In the genomic region with DNA sequence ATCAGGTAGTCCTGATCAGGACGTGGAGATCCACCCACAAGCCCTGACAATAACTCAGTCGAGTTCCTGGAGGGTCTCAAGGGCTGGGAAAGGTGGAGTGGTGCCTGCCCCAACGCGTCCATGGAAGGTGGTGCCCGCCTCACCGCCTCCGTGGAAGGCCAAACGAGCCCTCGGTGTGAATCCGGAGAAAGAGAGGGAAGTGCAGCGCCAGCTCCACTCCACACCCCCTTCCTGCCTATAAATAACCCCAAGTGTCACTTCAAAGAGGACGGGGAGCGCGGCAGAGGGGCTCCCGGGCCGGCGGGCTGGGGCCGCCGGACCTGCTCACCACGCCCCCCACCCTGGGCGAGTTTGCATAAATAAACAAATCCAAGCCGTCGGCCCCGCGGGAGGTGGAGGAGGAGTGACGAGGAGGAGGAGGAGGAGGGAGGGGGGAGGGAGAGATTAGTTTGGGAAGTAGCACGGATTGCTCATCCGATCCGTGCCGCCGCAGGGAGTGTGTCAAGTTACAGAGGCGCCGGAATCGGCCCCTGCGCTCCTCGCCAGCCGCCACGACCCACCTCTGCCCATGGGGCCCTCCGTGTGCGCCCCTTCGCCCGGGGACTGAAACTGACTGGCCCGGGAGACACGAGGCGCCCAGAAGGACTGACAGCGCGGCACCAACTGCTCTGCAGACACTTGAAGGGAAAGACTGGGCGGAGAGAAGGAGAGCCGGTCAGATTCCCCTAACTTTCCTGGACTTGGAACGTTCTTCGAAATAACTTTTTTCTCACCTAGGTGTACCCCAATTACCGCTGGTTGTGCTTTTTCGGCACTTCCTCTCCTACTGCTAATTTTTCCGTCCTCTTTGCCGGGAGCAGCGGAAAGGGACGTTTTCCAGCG, we compare ENCODE assay signal across 8 cellular contexts. TPM values are rescaled to one million over a fixed set of nuclear protein-coding genes. Genes with fewer than 3 reads are reported as not detected.
DNase-seq lines count a peak whose midpoint lies in the region; ATAC-seq lines count a peak whose summit lies in the region.

COL13A1 (plus strand) TSS at position 473 of the 882 bp plus-strand sequence. CDS start 518 bp downstream, outside the sequence.

- CTCF ChIA-PET in activated CD4-positive, alpha-beta memory T cell treated with anti-CD3 and anti-CD28 coated beads for 36 hours (lab: Charles Lee) = interaction anchor here (0.8 to 1.0 kb wide), 3 partner anchors 8 to 110 kb away, joined by 3 read pairs; no protein-coding TSS in a partner anchor
- CTCF ChIA-PET in activated CD4-positive, alpha-beta memory T cell treated with anti-CD3 and anti-CD28 coated beads, Interleukin-2, amount 10 ng/mL, durations not matched to agents 7 days and 5 days (lab: Charles Lee) = interaction anchor here (0.7 to 1.2 kb wide), 2 partner anchors 8 to 105 kb away, joined by 3 read pairs; no protein-coding TSS in a partner anchor

- H3K27ac Mint-ChIP-seq in activated CD4-positive, alpha-beta memory T cell treated with anti-CD3 and anti-CD28 coated beads for 36 hours = no peak within 1 kb of the TSS
- H3K27ac Mint-ChIP-seq in activated CD4-positive, alpha-beta memory T cell treated with anti-CD3 and anti-CD28 coated beads, Interleukin-2, amount 10 ng/mL, durations not matched to agents 7 days and 5 days = no peak within 1 kb of the TSS

- POLR2A ChIA-PET in activated CD4-positive, alpha-beta memory T cell treated with anti-CD3 and anti-CD28 coated beads for 36 hours (lab: Charles Lee) = no interaction called here
- POLR2A ChIA-PET in activated CD4-positive, alpha-beta memory T cell treated with anti-CD3 and anti-CD28 coated beads, Interleukin-2, amount 10 ng/mL, durations not matched to agents 7 days and 5 days (lab: Charles Lee) = no interaction called here

- ATAC-seq in HG02870 (IDR thresholded peaks at IDR 0.05; ENCODE audit: unreplicated experiment) = no peak
- ATAC-seq in GM18873 (IDR thresholded peaks at IDR 0.05; ENCODE audit: low FRiP score, unreplicated experiment) = no peak
- no peak for ATAC-seq in GM18909 (IDR thresholded peaks at IDR 0.05; ENCODE audit: poor library complexity, unreplicated experiment)

- H3K36me3 ChIP-seq in muscle layer of colon (ENCODE audit: insufficient read depth, low read length) = no peaks in the 10 kb centered on the region

- no peak within 1 kb of the TSS for H3K27ac ChIP-seq in epithelial cell of prostate
- no peak within 1 kb of the TSS for H3K27ac ChIP-seq in muscle layer of colon (ENCODE audit: low read depth, low read length)

- peak within 1 kb of the TSS; percentile 29 for H3K4me3 Mint-ChIP-seq in activated CD4-positive, alpha-beta memory T cell treated with anti-CD3 and anti-CD28 coated beads for 36 hours
- H3K4me3 Mint-ChIP-seq in activated CD4-positive, alpha-beta memory T cell treated with anti-CD3 and anti-CD28 coated beads, Interleukin-2, amount 10 ng/mL, durations not matched to agents 7 days and 5 days = no peak within 1 kb of the TSS

- no peaks in the 10 kb centered on the region for H3K36me3 Mint-ChIP-seq in activated CD4-positive, alpha-beta memory T cell treated with anti-CD3 and anti-CD28 coated beads for 36 hours
- no peaks in the 10 kb centered on the region for H3K36me3 Mint-ChIP-seq in activated CD4-positive, alpha-beta memory T cell treated with anti-CD3 and anti-CD28 coated beads, Interleukin-2, amount 10 ng/mL, durations not matched to agents 7 days and 5 days (ENCODE audit: low read depth)

- intact Hi-C loops in activated CD4-positive, alpha-beta memory T cell treated with anti-CD3 and anti-CD28 coated beads for 36 hours (cut with micrococcal nuclease) = loop anchor here (5.0 kb wide), 1 partner anchor 159 kb away; no protein-coding TSS in a partner anchor

- H3K27me3 Mint-ChIP-seq in activated CD4-positive, alpha-beta memory T cell treated with anti-CD3 and anti-CD28 coated beads for 36 hours = peaks cover 47% of the 10 kb centered on the region
- H3K27me3 Mint-ChIP-seq in activated CD4-positive, alpha-beta memory T cell treated with anti-CD3 and anti-CD28 coated beads, Interleukin-2, amount 10 ng/mL, durations not matched to agents 7 days and 5 days = peaks cover 48% of the 10 kb centered on the region

- H3K4me1 ChIP-seq in muscle layer of colon (ENCODE audit: insufficient read depth, low read length) = peaks cover 8% of the 10 kb centered on the region

- H3K9me3 Mint-ChIP-seq in activated CD4-positive, alpha-beta memory T cell treated with anti-CD3 and anti-CD28 coated beads for 36 hours = no peaks in the 10 kb centered on the region
- no peaks in the 10 kb centered on the region for H3K9me3 Mint-ChIP-seq in activated CD4-positive, alpha-beta memory T cell treated with anti-CD3 and anti-CD28 coated beads, Interleukin-2, amount 10 ng/mL, durations not matched to agents 7 days and 5 days

- no peaks in the 10 kb centered on the region for H3K9me3 ChIP-seq in muscle layer of colon (ENCODE audit: low read length)

- peaks cover 0 to 27% of the 10 kb centered on the region in 2 donors for H3K27me3 ChIP-seq in muscle layer of colon (ENCODE audit: control insufficient read depth in 1 of 2, insufficient read depth in 2 of 2, low read length in 2 of 2)

- no peak within 1 kb of the TSS for H3K9ac ChIP-seq in muscle layer of colon (ENCODE audit: low read length)

- peaks cover 11% of the 10 kb centered on the region for H3K4me1 Mint-ChIP-seq in activated CD4-positive, alpha-beta memory T cell treated with anti-CD3 and anti-CD28 coated beads for 36 hours (ENCODE audit: low read depth)
- peaks cover 4% of the 10 kb centered on the region for H3K4me1 Mint-ChIP-seq in activated CD4-positive, alpha-beta memory T cell treated with anti-CD3 and anti-CD28 coated beads, Interleukin-2, amount 10 ng/mL, durations not matched to agents 7 days and 5 days

- H3K4me3 ChIP-seq in muscle layer of colon (ENCODE audit: low read depth in 1 of 2, low read length in 2 of 2) = peak within 1 kb of the TSS; percentile 49 to 53

- no peak for DNase-seq in activated CD4-positive, alpha-beta memory T cell treated with anti-CD3 and anti-CD28 coated beads for 36 hours
- no peak for DNase-seq in activated CD4-positive, alpha-beta memory T cell treated with anti-CD3 and anti-CD28 coated beads, Interleukin-2, amount 10 ng/mL, durations not matched to agents 7 days and 5 days
- peak; percentile 83 for DNase-seq in RKO (ENCODE audit: low spot score)
- peak; percentile 34 for DNase-seq in epithelial cell of prostate (ENCODE audit: low read depth, low spot score)

RNA-seq across cellular contexts. Expression of gene COL13A1, which starts in this region (rescaled TPM):
- total RNA-seq in activated CD4-positive, alpha-beta memory T cell treated with anti-CD3 and anti-CD28 coated beads for 36 hours = not detected
- total RNA-seq in activated CD4-positive, alpha-beta memory T cell treated with anti-CD3 and anti-CD28 coated beads, Interleukin-2, amount 10 ng/mL, durations not matched to agents 7 days and 5 days = not detected

Comparison
In these comparisons a context has a peak if more than half of its experiments do, and no peak if none do; other contexts are left out.
1. DNase-seq: peak in RKO (single experiment) and epithelial cell of prostate (single experiment); none in activated CD4-positive, alpha-beta memory T cell treated with anti-CD3 and anti-CD28 coated beads for 36 hours (single experiment) and activated CD4-positive, alpha-beta memory T cell treated with anti-CD3 and anti-CD28 coated beads, Interleukin-2, amount 10 ng/mL, durations not matched to agents 7 days and 5 days (single experiment).